1 cellular context compared by ENCODE assay signal in genomic region chr2:191746809-191747208, GRCh38.
TF ChIP-seq lines count a peak whose summit lies in the region.

No MANE protein-coding gene starts in this region.

TF ChIP-seq in SK-N-SH treated with all-trans-retinoic acid at 6 μM for 48 hours, 23 proteins besides CTCF, POLR2A, EP300 and RAD21 (continued from another document):
- TF ChIP-seq TSHZ2 (CRISPR knock-in tag; IDR thresholded peaks at IDR 0.05) = no peak
- no peak for TF ChIP-seq SNAI2 (CRISPR knock-in tag; IDR thresholded peaks at IDR 0.05)
- no peak for TF ChIP-seq ESRRG (CRISPR knock-in tag; IDR thresholded peaks at IDR 0.05)
